ENCODE assay signal across 1 cellular context in the genomic region with DNA sequence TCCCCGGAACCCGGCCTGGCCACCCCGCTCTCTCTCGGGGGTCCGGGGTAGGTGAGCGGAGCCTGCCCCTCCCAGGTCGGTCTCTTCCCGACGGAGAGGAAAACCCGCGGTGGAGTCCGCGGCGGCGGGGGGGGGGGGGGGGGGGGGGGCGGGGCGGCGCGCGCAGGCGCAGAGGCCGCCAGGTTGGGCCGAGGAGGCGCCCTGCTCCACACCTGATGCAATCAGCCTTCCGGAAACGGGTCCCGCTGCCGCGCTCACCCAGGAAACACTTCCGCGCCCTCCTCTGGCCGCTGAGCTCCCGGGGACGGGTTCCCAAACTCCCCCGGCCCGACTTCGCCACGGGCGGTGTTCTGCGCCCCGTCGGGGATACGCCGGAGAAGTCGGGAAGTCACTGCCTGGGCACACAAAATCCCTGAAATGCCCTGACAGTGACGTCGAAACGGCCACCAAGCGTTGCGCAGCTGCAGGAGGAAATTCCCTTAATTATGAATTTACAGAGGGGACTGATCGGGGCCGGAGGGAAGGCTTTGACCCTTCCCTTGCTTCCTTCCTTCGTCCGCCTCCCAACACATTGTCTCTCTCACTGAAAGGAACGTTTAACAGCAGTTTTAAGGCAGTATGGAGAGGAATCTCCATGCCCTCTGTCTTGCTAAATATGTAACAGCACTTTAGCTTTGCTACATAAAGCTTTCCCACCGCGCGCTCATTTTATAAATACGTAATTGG.
TF ChIP-seq lines count a peak whose summit lies in the region.

No MANE protein-coding gene starts in this region.

TF ChIP-seq in GM23338, 12 proteins besides CTCF, POLR2A, EP300 and RAD21 (continued from another document):
- peak; percentile 70 for TF ChIP-seq POLR2AphosphoS5 (IDR thresholded peaks at IDR 0.05; ENCODE audit: low read depth)
- peak; percentile 77; the same call in 1 of the 2 replicates for TF ChIP-seq ETS1 (IDR thresholded peaks at IDR 0.05)
- no peak for TF ChIP-seq ZNF331 (CRISPR knock-in tag; IDR thresholded peaks at IDR 0.05; ENCODE audit: low read depth)
- no peak for TF ChIP-seq EZH2phosphoT487 (IDR thresholded peaks at IDR 0.05; ENCODE audit: unreplicated experiment)
- no peak for TF ChIP-seq EZH2 (IDR thresholded peaks at IDR 0.05; ENCODE audit: low read depth, unreplicated experiment)
- no peak for TF ChIP-seq STAT1 (IDR thresholded peaks at IDR 0.05; ENCODE audit: unreplicated experiment)
- TF ChIP-seq JUNB (IDR thresholded peaks at IDR 0.05; ENCODE audit: unreplicated experiment) = no peak
- TF ChIP-seq, protein P1, sequence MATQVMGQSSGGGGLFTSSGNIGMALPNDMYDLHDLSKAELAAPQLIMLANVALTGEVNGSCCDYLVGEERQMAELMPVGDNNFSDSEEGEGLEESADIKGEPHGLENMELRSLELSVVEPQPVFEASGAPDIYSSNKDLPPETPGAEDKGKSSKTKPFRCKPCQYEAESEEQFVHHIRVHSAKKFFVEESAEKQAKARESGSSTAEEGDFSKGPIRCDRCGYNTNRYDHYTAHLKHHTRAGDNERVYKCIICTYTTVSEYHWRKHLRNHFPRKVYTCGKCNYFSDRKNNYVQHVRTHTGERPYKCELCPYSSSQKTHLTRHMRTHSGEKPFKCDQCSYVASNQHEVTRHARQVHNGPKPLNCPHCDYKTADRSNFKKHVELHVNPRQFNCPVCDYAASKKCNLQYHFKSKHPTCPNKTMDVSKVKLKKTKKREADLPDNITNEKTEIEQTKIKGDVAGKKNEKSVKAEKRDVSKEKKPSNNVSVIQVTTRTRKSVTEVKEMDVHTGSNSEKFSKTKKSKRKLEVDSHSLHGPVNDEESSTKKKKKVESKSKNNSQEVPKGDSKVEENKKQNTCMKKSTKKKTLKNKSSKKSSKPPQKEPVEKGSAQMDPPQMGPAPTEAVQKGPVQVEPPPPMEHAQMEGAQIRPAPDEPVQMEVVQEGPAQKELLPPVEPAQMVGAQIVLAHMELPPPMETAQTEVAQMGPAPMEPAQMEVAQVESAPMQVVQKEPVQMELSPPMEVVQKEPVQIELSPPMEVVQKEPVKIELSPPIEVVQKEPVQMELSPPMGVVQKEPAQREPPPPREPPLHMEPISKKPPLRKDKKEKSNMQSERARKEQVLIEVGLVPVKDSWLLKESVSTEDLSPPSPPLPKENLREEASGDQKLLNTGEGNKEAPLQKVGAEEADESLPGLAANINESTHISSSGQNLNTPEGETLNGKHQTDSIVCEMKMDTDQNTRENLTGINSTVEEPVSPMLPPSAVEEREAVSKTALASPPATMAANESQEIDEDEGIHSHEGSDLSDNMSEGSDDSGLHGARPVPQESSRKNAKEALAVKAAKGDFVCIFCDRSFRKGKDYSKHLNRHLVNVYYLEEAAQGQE (IDR thresholded peaks at IDR 0.05; ENCODE audit: unreplicated experiment) = no peak
